In the genomic region with DNA sequence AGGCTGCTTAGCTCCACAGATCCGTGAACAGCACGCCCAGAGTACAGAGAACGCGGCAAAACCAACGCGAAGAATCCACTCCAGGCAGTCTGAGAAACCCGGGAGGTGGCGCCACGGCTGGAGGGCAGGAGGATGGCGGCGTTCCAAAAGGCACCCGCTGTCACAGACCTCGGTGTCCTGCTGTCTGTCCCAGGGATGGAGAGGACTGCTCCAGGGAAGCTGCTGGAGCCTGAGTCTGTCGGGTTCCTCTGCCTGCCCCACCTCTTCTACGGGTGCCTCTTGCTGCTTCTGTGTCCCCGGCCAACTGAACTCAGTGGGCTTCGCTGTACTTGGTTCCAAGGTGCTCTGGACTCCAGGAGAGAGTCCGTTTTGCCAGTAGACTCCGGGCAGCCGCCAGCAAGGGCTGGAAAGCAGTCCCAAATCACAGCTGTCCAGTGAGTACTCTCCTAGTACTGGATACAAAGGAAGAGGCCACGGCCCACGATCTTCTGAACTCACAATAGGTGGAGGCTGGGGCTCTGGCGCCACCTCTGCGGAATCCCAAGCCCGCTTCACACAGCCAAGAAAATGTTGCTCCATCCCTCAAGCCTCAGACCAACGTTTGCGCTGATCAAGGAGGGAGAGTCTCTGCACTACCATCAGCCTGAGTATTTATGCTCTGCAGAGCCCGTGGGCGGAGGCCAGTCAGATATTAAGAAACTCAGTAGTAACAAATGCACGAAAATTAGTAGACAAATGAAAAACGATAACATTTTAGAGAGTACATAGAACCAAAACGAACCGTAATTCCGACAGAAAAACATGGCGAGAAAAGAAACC, we compare ENCODE assay signal across 8 cellular contexts. TPM values are rescaled to one million over a fixed set of nuclear protein-coding genes. Genes with fewer than 3 reads are reported as not detected.
DNase-seq lines count a peak whose midpoint lies in the region; ATAC-seq and TF ChIP-seq lines count a peak whose summit lies in the region.

No MANE protein-coding gene starts in this region.

- no peaks in the 10 kb centered on the region for H3K27me3 Mint-ChIP-seq in activated T-helper 2 cell treated with anti-CD3 and anti-CD28 coated beads, Interferon-gamma antibody, Interleukin-2, Interleukin-4, amounts not matched to agents 10 μg/mL and 5 μg/mL and 100 μg/mL, durations not matched to agents 14 hours and 24 hours and 36 hours (ENCODE audit: low read depth)

- CTCF ChIA-PET in IMR-90 (lab: Yijun Ruan, JAX) = interaction anchor here (1.0 to 3.7 kb wide), 3 partner anchors 46 to 128 kb away, joined by 4 to 12 read pairs (median 5); no protein-coding TSS in a partner anchor

- H2BK15ac ChIP-seq in IMR-90 (ENCODE audit: low read depth, low read length) = peak overlapping the region; percentile 40; the same call in 1 of the 3 replicates

- H3K14ac ChIP-seq in IMR-90 (replicated peaks; ENCODE audit: low read depth, low read length) = peak overlapping the region; percentile 71

- H3K27ac ChIP-seq in IMR-90 (ENCODE audit: insufficient read depth, low read length) (peak overlapping the region; percentile 88), foreskin keratinocyte (no peak overlapping the region), ovary (no peak overlapping the region)

- no peak; the same call in 1 of the 2 replicates for TF ChIP-seq RAD21 in IMR-90 (IDR thresholded peaks at IDR 0.05; ENCODE audit: low read length)

- H3K56ac ChIP-seq in IMR-90 (ENCODE audit: extremely low read depth, insufficient read depth, low read length) = peak overlapping the region; percentile 82

- H4K91ac ChIP-seq in IMR-90 (ENCODE audit: insufficient read depth, low read depth, low read length) = peak overlapping the region; percentile 70

- H3K9me3 Mint-ChIP-seq in activated T-helper 2 cell treated with anti-CD3 and anti-CD28 coated beads, Interferon-gamma antibody, Interleukin-2, Interleukin-4, amounts not matched to agents 10 μg/mL and 5 μg/mL and 100 μg/mL, durations not matched to agents 14 hours and 24 hours and 36 hours = no peaks in the 10 kb centered on the region

- H3K36me3 Mint-ChIP-seq in activated T-helper 2 cell treated with anti-CD3 and anti-CD28 coated beads, Interferon-gamma antibody, Interleukin-2, Interleukin-4, amounts not matched to agents 10 μg/mL and 5 μg/mL and 100 μg/mL, durations not matched to agents 14 hours and 24 hours and 36 hours (ENCODE audit: low read depth) = peaks cover 3% of the 10 kb centered on the region

- peaks cover 4% of the 10 kb centered on the region; the same call in 1 of the 2 replicates for H3K4me1 ChIP-seq in IMR-90 (ENCODE audit: control insufficient read depth, insufficient read depth, low read length)
- peaks cover 8% of the 10 kb centered on the region for H3K4me1 ChIP-seq in foreskin keratinocyte
- H3K4me1 ChIP-seq in ovary (ENCODE audit: insufficient read depth) = no peaks in the 10 kb centered on the region

- H2BK5ac ChIP-seq in IMR-90 (ENCODE audit: low read depth, low read length, poor library complexity, severe bottlenecking) = peak overlapping the region; percentile 84

- intact Hi-C loops in IMR-90 (cut with micrococcal nuclease) (loop anchor here (1.0 to 5.0 kb wide), 7 partner anchors 21 to 1137 kb away; partner anchors contain the start of gene RIMOC1), ovary (cut with DNase I) (loop anchor here in 2 of 4 donors (2.0 to 10.0 kb wide), 6 partner anchors 27 to 132 kb away; no protein-coding TSS in a partner anchor)
- intact Hi-C loops in activated T-helper 2 cell treated with anti-CD3 and anti-CD28 coated beads, Interferon-gamma antibody, Interleukin-2, Interleukin-4, amounts not matched to agents 10 μg/mL and 5 μg/mL and 100 μg/mL, durations not matched to agents 14 hours and 24 hours and 36 hours (cut with micrococcal nuclease) = loop anchor here (1.0 to 2.0 kb wide), 8 partner anchors 19 to 445 kb away; no protein-coding TSS in a partner anchor

- H3K9ac ChIP-seq in IMR-90 (ENCODE audit: low read depth, low read length) = peak overlapping the region; percentile 81

- peak overlapping the region; percentile 44 to 79; a peak in 3 of 4 replicates for H4K8ac ChIP-seq in IMR-90 (ENCODE audit: low read depth in 2 of 2, low read length in 2 of 2)

- in situ Hi-C loops in IMR-90 (cut with MboI; ENCODE audit: low sequenced_read_pairs) = no loop called here

- H3K9me1 ChIP-seq in IMR-90 (ENCODE audit: insufficient read depth, low read length) = no peaks in the 10 kb centered on the region

- peak overlapping the region; percentile 44 for H2BK20ac ChIP-seq in IMR-90 (ENCODE audit: low read depth, low read length)

- H3K27ac Mint-ChIP-seq in activated T-helper 2 cell treated with anti-CD3 and anti-CD28 coated beads, Interferon-gamma antibody, Interleukin-2, Interleukin-4, amounts not matched to agents 10 μg/mL and 5 μg/mL and 100 μg/mL, durations not matched to agents 14 hours and 24 hours and 36 hours = peak overlapping the region; percentile 97

- no peak for TF ChIP-seq EP300 in ovary (IDR thresholded peaks at IDR 0.05)

- TF ChIP-seq POLR2A in IMR-90 (IDR thresholded peaks at IDR 0.05; ENCODE audit: low read depth, low read length) (no peak), ovary (IDR thresholded peaks at IDR 0.05) (no peak)

- ATAC-seq in IMR-90 (ENCODE audit: low read depth) = peak; percentile 24
- peak; percentile 23 for ATAC-seq in foreskin keratinocyte
- no peak for ATAC-seq in GM19351 (IDR thresholded peaks at IDR 0.05; ENCODE audit: unreplicated experiment)

- dilution Hi-C loops in IMR-90 (cut with HindIII; ENCODE audit: low sequenced_read_pairs, unreplicated experiment) = no loop called here

- TF ChIP-seq CTCF in GM06990 (IDR thresholded peaks at IDR 0.05; ENCODE audit: insufficient read depth, low read length, poor library complexity, severe bottlenecking) = peak; percentile 35
- peak; percentile 20; the same call in 1 of the 2 replicates for TF ChIP-seq CTCF in IMR-90 (conservative IDR thresholded peaks at IDR 0.05; ENCODE audit: low read depth, low read length)
- TF ChIP-seq CTCF in foreskin keratinocyte (conservative IDR thresholded peaks at IDR 0.05) = peak; percentile 4
- no peak for TF ChIP-seq CTCF in ovary (IDR thresholded peaks at IDR 0.05)

- H3K4me2 ChIP-seq in IMR-90 (ENCODE audit: low read depth, low read length) = peak overlapping the region; percentile 84

- POLR2A ChIA-PET in IMR-90 (lab: Charles Lee; ENCODE audit: unreplicated experiment) = interaction anchor here (1.9 kb wide), 1 partner anchor 46 kb away, joined by 5 read pairs; no protein-coding TSS in a partner anchor

- H3K79me1 ChIP-seq in IMR-90 (ENCODE audit: low read depth in 1 of 2, low read length in 2 of 2) = peaks cover 8 to 46% of the 10 kb centered on the region in 2 experiments; a peak in 3 of 4 replicates

- H3K23ac ChIP-seq in IMR-90 (ENCODE audit: low read depth, low read length) = peak overlapping the region; percentile 66

- H3K9me3 ChIP-seq in IMR-90 (ENCODE audit: control insufficient read depth, insufficient read depth, low read length) (no peaks in the 10 kb centered on the region), ovary (no peaks in the 10 kb centered on the region)

- peak overlapping the region; percentile 47 for H3K18ac ChIP-seq in IMR-90 (ENCODE audit: low read depth, low read length)

- H3K27me3 ChIP-seq in GM06990 (replicated peaks; ENCODE audit: control insufficient read depth, insufficient read depth, low read length) (no peaks in the 10 kb centered on the region), IMR-90 (ENCODE audit: control insufficient read depth, insufficient read depth, low read length) (no peaks in the 10 kb centered on the region), foreskin keratinocyte (no peaks in the 10 kb centered on the region), ovary (no peaks in the 10 kb centered on the region)

- H3K4me3 Mint-ChIP-seq in activated T-helper 2 cell treated with anti-CD3 and anti-CD28 coated beads, Interferon-gamma antibody, Interleukin-2, Interleukin-4, amounts not matched to agents 10 μg/mL and 5 μg/mL and 100 μg/mL, durations not matched to agents 14 hours and 24 hours and 36 hours (ENCODE audit: low read depth) = peak overlapping the region; percentile 92

- H3K36me3 ChIP-seq in GM06990 (ENCODE audit: control insufficient read depth, insufficient read depth, low read length) = no peaks in the 10 kb centered on the region
- no peaks in the 10 kb centered on the region for H3K36me3 ChIP-seq in IMR-90 (ENCODE audit: control insufficient read depth, insufficient read depth, low read length)
- H3K36me3 ChIP-seq in ovary = no peaks in the 10 kb centered on the region

- DNase-seq in GM06990 (ENCODE audit: extremely low read depth, insufficient read length) (peak; percentile 75), IMR-90 (peak; percentile 83), foreskin keratinocyte (peak in 1 of 2 donors; percentile 47), ovary (peak; percentile 29 to 54 (median 52)), superior temporal gyrus (ENCODE audit: extremely low spot score) (no peak)
- peak; percentile 56 for DNase-seq in activated T-helper 2 cell treated with anti-CD3 and anti-CD28 coated beads, Interferon-gamma antibody, Interleukin-2, Interleukin-4, amounts not matched to agents 10 μg/mL and 5 μg/mL and 100 μg/mL, durations not matched to agents 14 hours and 24 hours and 36 hours (ENCODE audit: low spot score)

- 3% methylated on average over 8 of the region's 35 CpGs; no CpG with 5 or more reads in 1 of the 2 experiments for WGBS in IMR-90 (ENCODE audit: extremely low coverage in 2 of 2, insufficient read length in 1 of 2), 2 experiments
- WGBS in ovary, 3 donors = 42 to 60% (median 52%) methylated on average over 35 of the region's 35 CpGs

- H2AK9ac ChIP-seq in IMR-90 (replicated peaks; ENCODE audit: low read depth, low read length, poor library complexity) = peak overlapping the region; percentile 88

- peaks cover 45% of the 10 kb centered on the region for H3K4me1 Mint-ChIP-seq in activated T-helper 2 cell treated with anti-CD3 and anti-CD28 coated beads, Interferon-gamma antibody, Interleukin-2, Interleukin-4, amounts not matched to agents 10 μg/mL and 5 μg/mL and 100 μg/mL, durations not matched to agents 14 hours and 24 hours and 36 hours (ENCODE audit: low read depth)

- peak overlapping the region; percentile 90 for H3K4ac ChIP-seq in IMR-90 (ENCODE audit: low read depth, low read length)

- H4K20me1 ChIP-seq in IMR-90 (ENCODE audit: insufficient read depth, low read length) = peaks cover 6% of the 10 kb centered on the region; the same call in 1 of the 2 replicates

- BruUV-seq in IMR-90 (replicated peaks; lab: Mats Ljungman, UMichigan) = no TSS peak

- H2AFZ ChIP-seq in IMR-90 (replicated peaks; ENCODE audit: low read length, poor library complexity) = peak overlapping the region; percentile 83

- peak overlapping the region; percentile 50 for H2AK5ac ChIP-seq in IMR-90 (ENCODE audit: low read depth, low read length)

- H3K4me3 ChIP-seq in GM06990 (replicated peaks; ENCODE audit: low read depth, low read length) (peak overlapping the region; percentile 77), IMR-90 (ENCODE audit: insufficient read depth, low read depth, low read length) (peak overlapping the region; percentile 95), ovary (peak overlapping the region; percentile 61)

- H2BK120ac ChIP-seq in IMR-90 (ENCODE audit: low read depth, low read length) = peak overlapping the region; percentile 46

- H4K5ac ChIP-seq in IMR-90 (ENCODE audit: low read depth, low read length) = peak overlapping the region; percentile 51

RNA-seq across cellular contexts. Expression of gene ANXA2R, which starts 0.4 kb away (rescaled TPM):
- total RNA-seq in IMR-90 (2012; rRNA removed) = 1.3 and 1.4 TPM in 2 replicates
- polyA plus RNA-seq in IMR-90 (2012; rRNA removed) = 2.5 and 3.6 TPM in 2 replicates
- 3.5 and 4.5 TPM in 2 replicates for polyA plus RNA-seq in IMR-90 (2012; cell fraction: cytosol; rRNA removed)
- polyA plus RNA-seq in IMR-90 (2012; cell fraction: nucleus; rRNA removed; ENCODE audit: low replicate concordance) = 3.9 and 4.1 TPM in 2 replicates
- 0.83 TPM for polyA plus RNA-seq in PFSK-1 (2012; ENCODE audit: insufficient read length, low read depth)
- 2.1 and 2.5 TPM in 2 replicates for total RNA-seq in activated T-helper 2 cell treated with anti-CD3 and anti-CD28 coated beads, Interferon-gamma antibody, Interleukin-2, Interleukin-4, amounts not matched to agents 10 μg/mL and 5 μg/mL and 100 μg/mL, durations not matched to agents 14 hours and 24 hours and 36 hours
- total RNA-seq in foreskin keratinocyte = 0.49 and 0.71 TPM in 2 replicates
- 0.48 and 0.68 TPM in 2 replicates for polyA plus RNA-seq in foreskin keratinocyte
- total RNA-seq in ovary = 1 to 10 TPM; 1.1 to 2.7 (median 1.7) TPM
- 1 to 10 TPM; 1.2 to 1.6 TPM for polyA plus RNA-seq in ovary

Comparison
In these comparisons a context has a peak if more than half of its experiments do, and no peak if none do; other contexts are left out.
1. CTCF ChIP-seq: peak in GM06990 (single experiment), IMR-90 (single experiment) and foreskin keratinocyte (single experiment); none in ovary (0 of 3).
2. Peak in every context shown above with its lines, with median percentiles within 50 percentile points of each other: H3K4me3 ChIP-seq.